In genomic region chr16:68231384-68232136, GRCh38 we compare ENCODE assay signal across 22 cellular contexts. TPM values are rescaled to one million over a fixed set of nuclear protein-coding genes. Genes with fewer than 3 reads are reported as not detected.
"Had no signal": no experiment of that assay in that cellular context is flagged by ENCODE, and none has a peak within 500 bp of the region (broad histone marks: within the 10 kb centered on the region; RNA-seq: fewer than 3 reads in every experiment).

No MANE protein-coding gene starts in this region.

- H3K27ac ChIP-seq: cardiac muscle cell, SJCRH30, testis had no signal

- H3K27ac Mint-ChIP-seq: activated naive CD4-positive, alpha-beta T cell treated with anti-CD3 and anti-CD28 coated beads for 36 hours; activated T-cell treated with anti-CD3 and anti-CD28 coated beads, Interleukin-2, amount 50 U/mL, for 72 hours; WTC11 had no signal

- ATAC-seq: activated T-cell treated with anti-CD3 and anti-CD28 coated beads, Interleukin-2, amount 50 U/mL, for 72 hours; esophagus mucosa; natural killer cell; right cardiac atrium; stimulated activated naive CD8-positive, alpha-beta T cell treated with anti-CD3 and anti-CD28 coated beads, Interleukin-15, Interleukin-2, amounts not matched to agents 100 U/mL and 50 U/mL, for 24 hours; WTC11 had no signal

- H3K36me3 Mint-ChIP-seq: natural killer cell had no signal

- H3K4me3 Mint-ChIP-seq: activated naive CD4-positive, alpha-beta T cell treated with anti-CD3 and anti-CD28 coated beads for 36 hours; activated T-cell treated with anti-CD3 and anti-CD28 coated beads, Interleukin-2, amount 50 U/mL, for 72 hours; natural killer cell; WTC11 had no signal

- H3K27me3 Mint-ChIP-seq: progenitor cell of endocrine pancreas had no signal

- H3K4me3 ChIP-seq: cardiac muscle cell, SJCRH30, testis, upper lobe of left lung had no signal

- H3K9me3 ChIP-seq: SJCRH30, testis, upper lobe of left lung had no signal

- H3K36me3 ChIP-seq: cardiac muscle cell, SJCRH30 had no signal

- DNase-seq: activated CD4-positive, alpha-beta T cell treated with anti-CD3 and anti-CD28 coated beads, Interleukin-2, amount 50 U/mL, for 4 hours; activated naive CD4-positive, alpha-beta T cell treated with anti-CD3 and anti-CD28 coated beads for 36 hours; activated T-cell treated with anti-CD3 and anti-CD28 coated beads, Interleukin-2, amount 50 U/mL, for 72 hours; mammary epithelial cell; natural killer cell; nucleus accumbens; right cardiac atrium; SJCRH30; small intestine; stimulated activated CD4-positive, alpha-beta T cell treated with anti-CD3 and anti-CD28 coated beads, Interleukin-4, amount 100 ng/mL, for 24 hours; stimulated activated naive CD8-positive, alpha-beta T cell treated with anti-CD3 and anti-CD28 coated beads, Interleukin-15, Interleukin-2, amounts not matched to agents 100 U/mL and 50 U/mL, for 24 hours; testis; upper lobe of left lung had no signal

- H3K9me3 Mint-ChIP-seq: activated naive CD4-positive, alpha-beta T cell treated with anti-CD3 and anti-CD28 coated beads for 36 hours; activated T-cell treated with anti-CD3 and anti-CD28 coated beads, Interleukin-2, amount 50 U/mL, for 72 hours; natural killer cell; WTC11 had no signal

- H3K4me1 ChIP-seq: testis had no signal

- H3K27me3 ChIP-seq: SJCRH30, testis, upper lobe of left lung had no signal

- FAIRE-seq: colon, endometrium, islet of Langerhans, small intestine, TTC549 had no signal

RNA-seq across cellular contexts. Expression of gene ESRP2, which starts 4.4 kb away (rescaled TPM):
- total RNA-seq: natural killer cell; T-helper 2 cell treated with Interferon-gamma antibody and Interleukin-4, amounts not matched to agents 100 ng/mL and 5 ng/mL, for 36 hours had no signal
